In genomic region chr3:58566398-58567250, GRCh38 we compare ENCODE assay signal across 1 cellular context.
A peak's percentile ranks its signal among the peaks of the same experiment; 100 is the strongest.
TF ChIP-seq lines count a peak whose summit lies in the region.

No MANE protein-coding gene starts in this region.

TF ChIP-seq in H1, 55 proteins besides CTCF, POLR2A, EP300 and RAD21:
- TF ChIP-seq CEBPB (IDR thresholded peaks at IDR 0.05; ENCODE audit: low read depth, low read length) (no peak), KDM1A (IDR thresholded peaks at IDR 0.05; ENCODE audit: borderline replicate concordance, low read length) (peak; percentile 59; the same call in 1 of the 2 replicates)
